ENCODE assay signal across 36 cellular contexts in genomic region chr7:155820246-155820645, GRCh38. TPM values are rescaled to one million over a fixed set of nuclear protein-coding genes. Genes with fewer than 3 reads are reported as not detected.
"Had no signal": no experiment of that assay in that cellular context is flagged by ENCODE, and none has a peak within 500 bp of the region (broad histone marks: within the 10 kb centered on the region; RNA-seq: fewer than 3 reads in every experiment).

No MANE protein-coding gene starts in this region.

- ATAC-seq: activated CD4-positive, alpha-beta T cell treated with anti-CD3 and anti-CD28 coated beads for 36 hours; activated CD8-positive, alpha-beta memory T cell treated with anti-CD3 and anti-CD28 coated beads, Interleukin-2, amount 10 ng/mL, durations not matched to agents 7 days and 5 days; activated CD8-positive, alpha-beta T cell treated with anti-CD3 and anti-CD28 coated beads, Interleukin-2, amount 10 ng/mL, durations not matched to agents 7 days and 5 days; activated naive CD8-positive, alpha-beta T cell treated with anti-CD3 and anti-CD28 coated beads, Interleukin-2, amount 50 U/mL, for 24 hours; body of pancreas; effector memory CD8-positive, alpha-beta T cell; foreskin keratinocyte; gastrocnemius medialis; T-cell had no signal

- H3K4me3 ChIP-seq: adrenal gland, body of pancreas, esophagus muscularis mucosa, gastrocnemius medialis had no signal

- H3K27me3 ChIP-seq: adrenal gland, body of pancreas, foreskin keratinocyte had no signal

- H3K4me3 Mint-ChIP-seq: activated CD4-positive, alpha-beta memory T cell treated with anti-CD3 and anti-CD28 coated beads for 36 hours; activated CD4-positive, alpha-beta T cell treated with anti-CD3 and anti-CD28 coated beads for 36 hours; activated CD4-positive, alpha-beta T cell treated with anti-CD3 and anti-CD28 coated beads, Interleukin-2, amount 10 ng/mL, durations not matched to agents 24 days and 14 days; activated CD8-positive, alpha-beta memory T cell treated with anti-CD3 and anti-CD28 coated beads, Interleukin-2, amount 10 ng/mL, durations not matched to agents 7 days and 5 days; activated CD8-positive, alpha-beta T cell treated with anti-CD3 and anti-CD28 coated beads, Interleukin-2, amount 10 ng/mL, durations not matched to agents 7 days and 5 days; activated naive CD4-positive, alpha-beta T cell treated with anti-CD3 and anti-CD28 coated beads for 36 hours; activated naive CD4-positive, alpha-beta T cell treated with anti-CD3 and anti-CD28 coated beads, Interleukin-2, amount 50 U/mL, for 24 hours; activated naive CD8-positive, alpha-beta T cell treated with anti-CD3 and anti-CD28 coated beads for 36 hours; activated naive CD8-positive, alpha-beta T cell treated with anti-CD3 and anti-CD28 coated beads, Interleukin-2, amount 50 U/mL, for 24 hours; activated T-helper 1 cell treated with anti-CD3 and anti-CD28 coated beads, Interleukin-12 subunit alpha, Interleukin-12 subunit beta, Interleukin-2, Interleukin-4 antibody, amounts not matched to agents 30 ng/mL and 10 ng/mL and 1 ng/mL, durations not matched to agents 14 hours and 24 hours and 36 hours; effector memory CD8-positive, alpha-beta T cell; T-cell; T-helper 1 cell treated with Interleukin-12 subunit alpha and Interleukin-12 subunit beta and Interleukin-4 antibody, amounts not matched to agents 30 μg/mL and 1 μg/mL, for 36 hours had no signal

- DNase-seq: activated CD4-positive, alpha-beta memory T cell treated with anti-CD3 and anti-CD28 coated beads for 36 hours; activated CD4-positive, alpha-beta T cell treated with anti-CD3 and anti-CD28 coated beads for 36 hours; activated CD4-positive, CD25-positive, alpha-beta regulatory T cell; activated CD4-positive, CD25-positive, alpha-beta regulatory T cell treated with anti-CD3 and anti-CD28 coated beads, Interleukin-2, amount 50 U/mL, for 72 hours; activated CD8-positive, alpha-beta memory T cell treated with anti-CD3 and anti-CD28 coated beads, Interleukin-2, amount 10 ng/mL, durations not matched to agents 7 days and 5 days; activated CD8-positive, alpha-beta memory T cell treated with anti-CD3 and anti-CD28 coated beads, Interleukin-2, amount 50 U/mL, for 4 hours; activated CD8-positive, alpha-beta T cell treated with anti-CD3 and anti-CD28 coated beads, Interleukin-2, amount 10 ng/mL, durations not matched to agents 7 days and 5 days; activated effector memory CD4-positive, alpha-beta T cell treated with anti-CD3 and anti-CD28 coated beads, Interleukin-2, amount 50 U/mL, for 16 hours; activated naive CD4-positive, alpha-beta T cell treated with anti-CD3 and anti-CD28 coated beads for 36 hours; activated naive CD8-positive, alpha-beta T cell treated with anti-CD3 and anti-CD28 coated beads for 36 hours; activated naive CD8-positive, alpha-beta T cell treated with anti-CD3 and anti-CD28 coated beads, Interleukin-2, amount 50 U/mL, for 24 hours; activated T-cell treated with anti-CD3 and anti-CD28 coated beads, Interleukin-2, amount 50 U/mL, for 1 hour; activated T-cell treated with anti-CD3 and anti-CD28 coated beads, Interleukin-2, amount 50 U/mL, for 48 hours; adrenal gland; amygdala; aorta; body of pancreas; caudate nucleus; cortex of kidney; dermis blood vessel endothelial cell; effector CD4-positive, alpha-beta T cell; effector memory CD8-positive, alpha-beta T cell; erythroblast; foreskin keratinocyte; gastrocnemius medialis; glutamatergic neuron; T-cell had no signal

- H3K9me3 Mint-ChIP-seq: activated CD4-positive, alpha-beta T cell treated with anti-CD3 and anti-CD28 coated beads, Interleukin-2, amount 10 ng/mL, durations not matched to agents 24 days and 14 days; activated naive CD4-positive, alpha-beta T cell treated with anti-CD3 and anti-CD28 coated beads for 36 hours; activated naive CD4-positive, alpha-beta T cell treated with anti-CD3 and anti-CD28 coated beads, Interleukin-2, amount 50 U/mL, for 24 hours; activated naive CD8-positive, alpha-beta T cell treated with anti-CD3 and anti-CD28 coated beads for 36 hours; activated naive CD8-positive, alpha-beta T cell treated with anti-CD3 and anti-CD28 coated beads, Interleukin-2, amount 50 U/mL, for 24 hours; activated T-helper 1 cell treated with anti-CD3 and anti-CD28 coated beads, Interleukin-12 subunit alpha, Interleukin-12 subunit beta, Interleukin-2, Interleukin-4 antibody, amounts not matched to agents 30 ng/mL and 10 ng/mL and 1 ng/mL, durations not matched to agents 14 hours and 24 hours and 36 hours; activated T-helper 2 cell treated with anti-CD3 and anti-CD28 coated beads, Interferon-gamma antibody, Interleukin-2, Interleukin-4, amounts not matched to agents 10 μg/mL and 5 μg/mL and 100 μg/mL, durations not matched to agents 14 hours and 24 hours and 36 hours; effector memory CD8-positive, alpha-beta T cell; T-cell; T-helper 1 cell treated with Interleukin-12 subunit alpha and Interleukin-12 subunit beta and Interleukin-4 antibody, amounts not matched to agents 30 μg/mL and 1 μg/mL, for 36 hours had no signal

- H3K27ac ChIP-seq: adrenal gland, body of pancreas, esophagus muscularis mucosa, foreskin keratinocyte, gastrocnemius medialis had no signal

- H3K36me3 ChIP-seq: adrenal gland, esophagus muscularis mucosa, gastrocnemius medialis had no signal

- H3K36me3 Mint-ChIP-seq: activated CD4-positive, alpha-beta memory T cell treated with anti-CD3 and anti-CD28 coated beads for 36 hours; activated CD8-positive, alpha-beta memory T cell treated with anti-CD3 and anti-CD28 coated beads, Interleukin-2, amount 10 ng/mL, durations not matched to agents 7 days and 5 days; activated naive CD4-positive, alpha-beta T cell treated with anti-CD3 and anti-CD28 coated beads, Interleukin-2, amount 50 U/mL, for 24 hours; activated naive CD8-positive, alpha-beta T cell treated with anti-CD3 and anti-CD28 coated beads for 36 hours; T-cell had no signal

- FAIRE-seq: colon had no signal

- H3K4me1 ChIP-seq: body of pancreas, foreskin keratinocyte, gastrocnemius medialis had no signal

- H3K27ac Mint-ChIP-seq: activated CD4-positive, alpha-beta memory T cell treated with anti-CD3 and anti-CD28 coated beads for 36 hours; activated CD4-positive, alpha-beta T cell treated with anti-CD3 and anti-CD28 coated beads for 36 hours; activated CD4-positive, alpha-beta T cell treated with anti-CD3 and anti-CD28 coated beads, Interleukin-2, amount 10 ng/mL, durations not matched to agents 24 days and 14 days; activated CD8-positive, alpha-beta memory T cell treated with anti-CD3 and anti-CD28 coated beads, Interleukin-2, amount 10 ng/mL, durations not matched to agents 7 days and 5 days; activated CD8-positive, alpha-beta T cell treated with anti-CD3 and anti-CD28 coated beads, Interleukin-2, amount 10 ng/mL, durations not matched to agents 7 days and 5 days; activated naive CD4-positive, alpha-beta T cell treated with anti-CD3 and anti-CD28 coated beads for 36 hours; activated naive CD4-positive, alpha-beta T cell treated with anti-CD3 and anti-CD28 coated beads, Interleukin-2, amount 50 U/mL, for 24 hours; activated naive CD8-positive, alpha-beta T cell treated with anti-CD3 and anti-CD28 coated beads for 36 hours; activated naive CD8-positive, alpha-beta T cell treated with anti-CD3 and anti-CD28 coated beads, Interleukin-2, amount 50 U/mL, for 24 hours; activated T-helper 1 cell treated with anti-CD3 and anti-CD28 coated beads, Interleukin-12 subunit alpha, Interleukin-12 subunit beta, Interleukin-2, Interleukin-4 antibody, amounts not matched to agents 30 ng/mL and 10 ng/mL and 1 ng/mL, durations not matched to agents 14 hours and 24 hours and 36 hours; activated T-helper 2 cell treated with anti-CD3 and anti-CD28 coated beads, Interferon-gamma antibody, Interleukin-2, Interleukin-4, amounts not matched to agents 10 μg/mL and 5 μg/mL and 100 μg/mL, durations not matched to agents 14 hours and 24 hours and 36 hours; effector memory CD8-positive, alpha-beta T cell; T-cell; T-helper 1 cell treated with Interleukin-12 subunit alpha and Interleukin-12 subunit beta and Interleukin-4 antibody, amounts not matched to agents 30 μg/mL and 1 μg/mL, for 36 hours had no signal

- H3K9me3 ChIP-seq: adrenal gland, body of pancreas, gastrocnemius medialis had no signal

RNA-seq across cellular contexts. Expression of gene SHH, which starts 8.0 kb away (rescaled TPM):
- total RNA-seq: activated CD4-positive, alpha-beta memory T cell treated with anti-CD3 and anti-CD28 coated beads for 36 hours; activated CD4-positive, alpha-beta T cell treated with anti-CD3 and anti-CD28 coated beads for 36 hours; activated CD4-positive, alpha-beta T cell treated with anti-CD3 and anti-CD28 coated beads, Interleukin-2, amount 10 ng/mL, durations not matched to agents 24 days and 14 days; activated CD8-positive, alpha-beta memory T cell treated with anti-CD3 and anti-CD28 coated beads for 36 hours; activated CD8-positive, alpha-beta memory T cell treated with anti-CD3 and anti-CD28 coated beads, Interleukin-2, amount 10 ng/mL, durations not matched to agents 7 days and 5 days; activated naive CD4-positive, alpha-beta T cell treated with anti-CD3 and anti-CD28 coated beads for 36 hours; activated naive CD8-positive, alpha-beta T cell treated with anti-CD3 and anti-CD28 coated beads for 36 hours; activated T-helper 1 cell treated with anti-CD3 and anti-CD28 coated beads, Interleukin-12 subunit alpha, Interleukin-12 subunit beta, Interleukin-2, Interleukin-4 antibody, amounts not matched to agents 30 ng/mL and 10 ng/mL and 1 ng/mL, durations not matched to agents 14 hours and 24 hours and 36 hours; chondrocyte; dermis blood vessel endothelial cell; esophagus muscularis mucosa; gastrocnemius medialis had no signal
